8 cellular contexts compared by ENCODE assay signal in genomic region chr1:172185206-172185605, GRCh38.
DNase-seq lines count a peak whose midpoint lies in the region; ATAC-seq and TF ChIP-seq lines count a peak whose summit lies in the region.

No MANE protein-coding gene starts in this region.

- H3K9ac ChIP-seq in endodermal cell (ENCODE audit: extremely low read depth, low read length, poor library complexity, severe bottlenecking) (no peak overlapping the region), PC-3 (ENCODE audit: low read length) (no peak overlapping the region)

- no peak overlapping the region for H3K4me3 Mint-ChIP-seq in endodermal cell

- H3K4me1 Mint-ChIP-seq in endodermal cell = peaks cover 6% of the 10 kb centered on the region

- H3F3A ChIP-seq in PC-3 (ENCODE audit: low read length, unreplicated experiment) = no peaks in the 10 kb centered on the region

- DNase-seq in GM12865 (ENCODE audit: low read depth) (peak; percentile 77), endodermal cell (no peak), PC-3 (no peak), HAP-1 (ENCODE audit: low spot score in 2 of 2) (no peak), dermis blood vessel endothelial cell (no peak)
- no peak for DNase-seq in activated CD4-positive, alpha-beta T cell treated with anti-CD3 and anti-CD28 coated beads for 1 hour

- H3K4me3 ChIP-seq in GM12865 (ENCODE audit: low read depth, low read length) = no peak overlapping the region
- no peak overlapping the region for H3K4me3 ChIP-seq in endodermal cell (ENCODE audit: low read length)
- H3K4me3 ChIP-seq in PC-3 (ENCODE audit: low read length) = no peak overlapping the region
- no peak overlapping the region for H3K4me3 ChIP-seq in HAP-1

- ATAC-seq in GM21529 (IDR thresholded peaks at IDR 0.05; ENCODE audit: unreplicated experiment) = peak; percentile 65
- peak; percentile 54 for ATAC-seq in HG03565 (IDR thresholded peaks at IDR 0.05; ENCODE audit: unreplicated experiment)
- no peak for ATAC-seq in PC-3

- H3K27ac ChIP-seq in endodermal cell (ENCODE audit: low read depth, low read length) (no peak overlapping the region), PC-3 (ENCODE audit: low read length) (no peak overlapping the region)

- TF ChIP-seq CTCF in GM12865 (IDR thresholded peaks at IDR 0.05; ENCODE audit: insufficient read depth, low read depth, low read length, missing control alignments) = no peak
- no peak for TF ChIP-seq CTCF in endodermal cell (conservative IDR thresholded peaks at IDR 0.05)
- TF ChIP-seq CTCF in PC-3 (conservative IDR thresholded peaks at IDR 0.05; ENCODE audit: low read depth, low read length) = no peak

- H3K9me3 Mint-ChIP-seq in endodermal cell = peaks cover 2% of the 10 kb centered on the region

- POLR2A ChIA-PET in PC-3 (lab: Charles Lee; ENCODE audit: unreplicated experiment) = no interaction called here

- intact Hi-C loops in PC-3 (cut with micrococcal nuclease) = no loop called here

- H3K9me3 ChIP-seq in endodermal cell (ENCODE audit: control insufficient read depth, low read length) = no peaks in the 10 kb centered on the region
- no peaks in the 10 kb centered on the region for H3K9me3 ChIP-seq in PC-3 (ENCODE audit: low read length)
- H3K9me3 ChIP-seq in HAP-1 = no peaks in the 10 kb centered on the region

- peak overlapping the region; percentile 67 for H3K27ac Mint-ChIP-seq in endodermal cell

- CTCF ChIA-PET in PC-3 (lab: Charles Lee) = no interaction called here

- H3K36me3 Mint-ChIP-seq in endodermal cell (ENCODE audit: low read depth) = no peaks in the 10 kb centered on the region

- no TSS peak for BruUV-seq in PC-3 (replicated peaks; lab: Mats Ljungman, UMichigan)

- in situ Hi-C loops in HAP-1 (cut with MboI; ENCODE audit: low sequenced_read_pairs) = no loop called here

- no peaks in the 10 kb centered on the region for H3K4me1 ChIP-seq in endodermal cell (ENCODE audit: control insufficient read depth, insufficient read depth, low read length)
- H3K4me1 ChIP-seq in PC-3 (ENCODE audit: insufficient read depth, low read length) = peaks cover 8% of the 10 kb centered on the region
- peaks cover 5% of the 10 kb centered on the region for H3K4me1 ChIP-seq in HAP-1

- no peaks in the 10 kb centered on the region for H3K27me3 ChIP-seq in endodermal cell (ENCODE audit: control insufficient read depth, insufficient read depth, low read length, poor library complexity, severe bottlenecking)
- H3K27me3 ChIP-seq in PC-3 (ENCODE audit: low read length) = no peaks in the 10 kb centered on the region
- H3K27me3 ChIP-seq in HAP-1 (ENCODE audit: low read depth) = no peaks in the 10 kb centered on the region

- H3K79me2 ChIP-seq in PC-3 (ENCODE audit: low read length) = no peaks in the 10 kb centered on the region

- no peaks in the 10 kb centered on the region for H3K9me2 ChIP-seq in PC-3 (replicated peaks; ENCODE audit: low read length)

- H4K20me1 ChIP-seq in PC-3 (ENCODE audit: low read length) = no peaks in the 10 kb centered on the region

- H3K27me3 Mint-ChIP-seq in endodermal cell (ENCODE audit: insufficient read depth) = no peaks in the 10 kb centered on the region

- H3K36me3 ChIP-seq in endodermal cell (ENCODE audit: control insufficient read depth, insufficient read depth, low read length) = no peaks in the 10 kb centered on the region
- no peaks in the 10 kb centered on the region for H3K36me3 ChIP-seq in PC-3 (ENCODE audit: low read depth, low read length)
- no peaks in the 10 kb centered on the region for H3K36me3 ChIP-seq in HAP-1 (replicated peaks)

- H3K4me2 ChIP-seq in PC-3 (ENCODE audit: low read length) = no peak overlapping the region

- no peak overlapping the region for H2AFZ ChIP-seq in PC-3 (ENCODE audit: low read length)
